ENCODE assay signal across 1 cellular context in genomic region chr16:2803545-2804195, GRCh38.
TF ChIP-seq lines count a peak whose summit lies in the region.

No MANE protein-coding gene starts in this region.

TF ChIP-seq in HEK293, 187 proteins besides CTCF, POLR2A, EP300 and RAD21 (continued from another document):
- TF ChIP-seq ZSCAN18 (tag by site-specific recombination; IDR thresholded peaks at IDR 0.05) = no peak
- TF ChIP-seq ZFHX2 (tag by site-specific recombination; conservative IDR thresholded peaks at IDR 0.05) = no peak
- no peak for TF ChIP-seq ZNF530 (tag by site-specific recombination; IDR thresholded peaks at IDR 0.05; ENCODE audit: low read depth)
